ENCODE assay signal across 1 cellular context in the genomic region with DNA sequence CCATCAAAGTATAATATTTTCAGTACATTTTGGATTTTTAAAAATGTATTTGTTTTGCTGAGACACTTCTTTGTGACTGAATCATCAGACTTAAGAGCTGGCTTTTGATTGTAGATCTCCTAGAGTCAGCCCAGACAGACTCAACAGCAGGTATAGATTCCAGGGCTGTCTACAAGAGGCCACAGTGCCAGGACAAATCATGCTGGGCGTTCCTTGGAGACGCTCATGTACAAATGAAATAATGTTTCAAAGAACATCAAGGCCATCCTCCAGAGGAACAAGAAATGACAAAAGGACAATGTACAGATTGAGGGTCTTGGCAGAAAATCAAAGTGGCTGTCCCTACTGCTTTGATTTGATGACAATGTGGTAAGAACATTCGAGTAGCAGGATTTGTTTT.
TF ChIP-seq lines count a peak whose summit lies in the region.

No MANE protein-coding gene starts in this region.

TF ChIP-seq in WTC11, 78 proteins besides CTCF, POLR2A, EP300 and RAD21 (continued from another document):
- TF ChIP-seq, protein P1, sequence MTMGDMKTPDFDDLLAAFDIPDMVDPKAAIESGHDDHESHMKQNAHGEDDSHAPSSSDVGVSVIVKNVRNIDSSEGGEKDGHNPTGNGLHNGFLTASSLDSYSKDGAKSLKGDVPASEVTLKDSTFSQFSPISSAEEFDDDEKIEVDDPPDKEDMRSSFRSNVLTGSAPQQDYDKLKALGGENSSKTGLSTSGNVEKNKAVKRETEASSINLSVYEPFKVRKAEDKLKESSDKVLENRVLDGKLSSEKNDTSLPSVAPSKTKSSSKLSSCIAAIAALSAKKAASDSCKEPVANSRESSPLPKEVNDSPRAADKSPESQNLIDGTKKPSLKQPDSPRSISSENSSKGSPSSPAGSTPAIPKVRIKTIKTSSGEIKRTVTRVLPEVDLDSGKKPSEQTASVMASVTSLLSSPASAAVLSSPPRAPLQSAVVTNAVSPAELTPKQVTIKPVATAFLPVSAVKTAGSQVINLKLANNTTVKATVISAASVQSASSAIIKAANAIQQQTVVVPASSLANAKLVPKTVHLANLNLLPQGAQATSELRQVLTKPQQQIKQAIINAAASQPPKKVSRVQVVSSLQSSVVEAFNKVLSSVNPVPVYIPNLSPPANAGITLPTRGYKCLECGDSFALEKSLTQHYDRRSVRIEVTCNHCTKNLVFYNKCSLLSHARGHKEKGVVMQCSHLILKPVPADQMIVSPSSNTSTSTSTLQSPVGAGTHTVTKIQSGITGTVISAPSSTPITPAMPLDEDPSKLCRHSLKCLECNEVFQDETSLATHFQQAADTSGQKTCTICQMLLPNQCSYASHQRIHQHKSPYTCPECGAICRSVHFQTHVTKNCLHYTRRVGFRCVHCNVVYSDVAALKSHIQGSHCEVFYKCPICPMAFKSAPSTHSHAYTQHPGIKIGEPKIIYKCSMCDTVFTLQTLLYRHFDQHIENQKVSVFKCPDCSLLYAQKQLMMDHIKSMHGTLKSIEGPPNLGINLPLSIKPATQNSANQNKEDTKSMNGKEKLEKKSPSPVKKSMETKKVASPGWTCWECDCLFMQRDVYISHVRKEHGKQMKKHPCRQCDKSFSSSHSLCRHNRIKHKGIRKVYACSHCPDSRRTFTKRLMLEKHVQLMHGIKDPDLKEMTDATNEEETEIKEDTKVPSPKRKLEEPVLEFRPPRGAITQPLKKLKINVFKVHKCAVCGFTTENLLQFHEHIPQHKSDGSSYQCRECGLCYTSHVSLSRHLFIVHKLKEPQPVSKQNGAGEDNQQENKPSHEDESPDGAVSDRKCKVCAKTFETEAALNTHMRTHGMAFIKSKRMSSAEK (CRISPR knock-in tag; IDR thresholded peaks at IDR 0.05; ENCODE audit: borderline replicate concordance) = no peak
- no peak for TF ChIP-seq ZNF416 (CRISPR knock-in tag; IDR thresholded peaks at IDR 0.05)
- TF ChIP-seq ZNF121 (CRISPR knock-in tag; IDR thresholded peaks at IDR 0.05) = no peak
- TF ChIP-seq RELA (CRISPR knock-in tag; IDR thresholded peaks at IDR 0.05; ENCODE audit: borderline replicate concordance) = no peak
- no peak for TF ChIP-seq ZNF263 (CRISPR knock-in tag; IDR thresholded peaks at IDR 0.05; ENCODE audit: low read depth)
- no peak for TF ChIP-seq OVOL2 (CRISPR knock-in tag; IDR thresholded peaks at IDR 0.05; ENCODE audit: borderline replicate concordance)
